In the genomic region with DNA sequence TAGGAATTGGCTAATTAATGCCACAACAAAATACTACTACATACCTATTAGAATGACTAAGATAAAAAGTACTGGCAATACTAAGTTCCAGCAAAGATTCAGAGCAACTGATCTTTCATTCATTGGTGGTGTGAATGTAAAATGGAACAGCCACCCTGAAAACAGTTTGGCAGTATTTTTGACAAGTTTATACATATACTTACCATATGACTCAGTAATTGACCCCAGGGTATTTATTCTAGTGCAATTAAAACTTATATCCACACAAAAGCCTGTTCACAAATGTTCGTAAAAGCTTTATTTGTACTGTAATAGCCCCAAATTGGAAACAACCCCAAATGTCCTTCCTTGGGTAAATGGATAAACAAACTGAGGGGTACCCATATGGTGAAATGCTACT, we compare ENCODE assay signal across 20 cellular contexts.
DNase-seq lines count a peak whose midpoint lies in the region; ATAC-seq and TF ChIP-seq lines count a peak whose summit lies in the region.
"Had no signal": no experiment of that assay in that cellular context is flagged by ENCODE, and none has a peak within 500 bp of the region (broad histone marks: within the 10 kb centered on the region; RNA-seq: fewer than 3 reads in every experiment).

No MANE protein-coding gene starts in this region.

- no peaks in the 10 kb centered on the region for H3K27me3 ChIP-seq in RWPE2 (ENCODE audit: insufficient read depth, poor library complexity, severe bottlenecking)
- no peaks in the 10 kb centered on the region for H3K27me3 ChIP-seq in foreskin keratinocyte
- H3K27me3 ChIP-seq: BLaER1 had no signal

- ATAC-seq in RWPE2 (ENCODE audit: low read depth) (peak; percentile 74), foreskin keratinocyte (peak; percentile 81), HG02973 (IDR thresholded peaks at IDR 0.05; ENCODE audit: unreplicated experiment) (no peak)

- DNase-seq in EH (ENCODE audit: low read depth) (peak; percentile 51), M059J (ENCODE audit: low read depth) (peak; percentile 62), RWPE2 (ENCODE audit: low spot score) (no peak), foreskin keratinocyte (peak; percentile 34 to 71), posterior cingulate gyrus (no peak), NCI-H526 (lab: John Stamatoyannopoulos, UW) (no peak)
- DNase-seq: CD4-positive, CD25-positive, alpha-beta regulatory T cell; H7; KBM-7; MM.1S; NCI-H2029 treated with DMSO at 0.1 percent for 48 hours; NCI-H2171; NCI-H345; NCI-H510A treated with DMSO at 0.1 percent for 48 hours; NCI-H774; RPMI8226; SHP77 treated with DMSO at 0.1 percent for 48 hours had no signal

- H3K4me1 ChIP-seq in RWPE2 (ENCODE audit: insufficient read depth, poor library complexity, severe bottlenecking), result peaks cover 30% of the 10 kb centered on the region
- H3K4me1 ChIP-seq in foreskin keratinocyte, result peaks cover 4% of the 10 kb centered on the region
- H3K4me1 ChIP-seq: BLaER1 had no signal

- peak overlapping the region; percentile 28 for H3K27ac ChIP-seq in RWPE2 (ENCODE audit: poor library complexity, severe bottlenecking)
- no peak overlapping the region for H3K27ac ChIP-seq in foreskin keratinocyte
- H3K27ac ChIP-seq: BLaER1, SK-N-MC had no signal

- no peaks in the 10 kb centered on the region for H3K9me3 ChIP-seq in RWPE2 (ENCODE audit: severe bottlenecking)
- H3K9me3 ChIP-seq: BLaER1 had no signal

- TF ChIP-seq CTCF in RWPE2 (IDR thresholded peaks at IDR 0.05; ENCODE audit: poor library complexity, severe bottlenecking) (no peak), foreskin keratinocyte (conservative IDR thresholded peaks at IDR 0.05) (no peak)

- H3K36me3 ChIP-seq in RWPE2 (ENCODE audit: low read depth), result no peaks in the 10 kb centered on the region
- H3K36me3 ChIP-seq: BLaER1 had no signal

- intact Hi-C loops in posterior cingulate gyrus (cut with DNase I), result no loop called here

- H3K4me3 ChIP-seq in RWPE2 (ENCODE audit: severe bottlenecking), result no peak overlapping the region
- H3K4me3 ChIP-seq: BLaER1, SK-N-MC had no signal

Comparison
In these comparisons a context has a peak if more than half of its experiments do, and no peak if none do; other contexts are left out.
1. DNase-seq: peak in EH (single experiment), M059J (single experiment) and foreskin keratinocyte (2 of 2); none in RWPE2 (single experiment), posterior cingulate gyrus (0 of 10) and NCI-H526 (0 of 2).